Comparison of ENCODE assay signal across 7 cellular contexts in the genomic region with DNA sequence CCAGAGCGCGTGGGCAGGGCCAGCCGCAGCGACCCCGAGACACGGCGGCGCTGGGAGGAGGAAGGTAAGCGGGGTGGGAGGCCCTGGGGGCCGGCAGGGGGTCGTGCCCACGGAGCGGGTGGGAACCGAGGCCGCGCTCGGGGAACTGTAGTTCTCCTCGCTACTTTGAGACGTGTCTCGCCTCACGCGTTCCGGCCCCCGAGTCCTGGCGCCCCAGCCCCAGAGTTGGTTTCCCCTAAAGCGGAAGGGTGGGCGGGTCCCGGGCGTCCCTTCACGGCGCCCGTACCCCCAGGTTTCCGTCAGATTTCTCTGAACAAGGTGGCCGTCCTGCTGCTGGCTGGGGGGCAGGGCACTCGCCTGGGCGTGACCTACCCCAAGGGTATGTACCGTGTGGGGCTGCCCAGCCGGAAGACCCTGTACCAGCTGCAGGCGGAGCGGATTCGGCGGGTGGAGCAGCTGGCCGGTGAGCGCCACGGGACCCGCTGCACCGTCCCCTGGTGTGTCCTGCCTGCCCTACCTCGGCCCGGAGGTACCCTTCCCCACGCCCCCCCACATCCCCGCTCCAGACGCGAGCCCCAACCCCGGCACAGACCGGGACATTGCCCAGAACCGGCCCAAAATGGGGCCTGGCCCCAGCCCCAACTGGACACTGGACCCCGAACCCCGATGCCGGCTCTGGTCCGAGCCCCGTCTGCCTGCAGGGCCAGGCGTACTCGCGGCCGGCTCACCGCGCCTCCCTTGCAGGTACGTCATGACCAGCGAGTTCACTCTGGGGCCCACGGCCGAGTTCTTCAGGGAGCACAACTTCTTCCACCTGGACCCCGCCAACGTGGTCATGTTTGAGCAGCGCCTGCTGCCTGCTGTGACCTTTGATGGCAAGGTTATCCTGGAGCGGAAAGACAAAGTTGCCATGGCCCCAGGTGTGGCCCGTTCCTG. TPM values are rescaled to one million over a fixed set of nuclear protein-coding genes. Genes with fewer than 3 reads are reported as not detected.
DNase-seq lines count a peak whose midpoint lies in the region; ATAC-seq, FAIRE-seq and TF ChIP-seq lines count a peak whose summit lies in the region.
"Had no signal": no experiment of that assay in that cellular context is flagged by ENCODE, and none has a peak within 500 bp of the region (broad histone marks: within the 10 kb centered on the region; RNA-seq: fewer than 3 reads in every experiment).

No MANE protein-coding gene starts in this region.

- peaks cover 8 to 34% of the 10 kb centered on the region in 2 experiments for H3K79me1 ChIP-seq in IMR-90 (ENCODE audit: low read depth in 1 of 2, low read length in 2 of 2)

- H3K18ac ChIP-seq in IMR-90 (ENCODE audit: low read depth, low read length), result no peak overlapping the region; the same call in 1 of the 2 replicates

- H3K27ac ChIP-seq in IMR-90 (ENCODE audit: insufficient read depth, low read length) (peak overlapping the region; percentile 13; the same call in 1 of the 2 replicates), neutrophil (no peak overlapping the region)

- peak overlapping the region; percentile 40 for H3K9ac ChIP-seq in IMR-90 (ENCODE audit: low read depth, low read length)

- H2BK20ac ChIP-seq in IMR-90 (ENCODE audit: low read depth, low read length), result no peak overlapping the region

- peaks cover 10% of the 10 kb centered on the region for H4K20me1 ChIP-seq in IMR-90 (ENCODE audit: insufficient read depth, low read length)

- peak overlapping the region; percentile 94 for H2AFZ ChIP-seq in IMR-90 (replicated peaks; ENCODE audit: low read length, poor library complexity)

- DNase-seq in GM10266 (ENCODE audit: extremely low spot score) (peak; percentile 72), IMR-90 (no peak), bronchial epithelial cell (ENCODE audit: low read depth) (no peak), inferior parietal cortex (ENCODE audit: extremely low spot score) (no peak), putamen (ENCODE audit: low spot score) (no peak)

- CTCF ChIA-PET in IMR-90 (lab: Yijun Ruan, JAX), result interaction anchor here (1.5 kb wide), 1 partner anchor 31 kb away, joined by 5 read pairs; no protein-coding TSS in a partner anchor

- peak overlapping the region; percentile 24 for H2BK5ac ChIP-seq in IMR-90 (ENCODE audit: low read depth, low read length, poor library complexity, severe bottlenecking)

- H3K36me3 ChIP-seq in IMR-90 (ENCODE audit: control insufficient read depth, insufficient read depth, low read length), result peaks cover 24% of the 10 kb centered on the region; the same call in 1 of the 2 replicates
- peaks cover 5% of the 10 kb centered on the region for H3K36me3 ChIP-seq in bronchial epithelial cell (ENCODE audit: control insufficient read depth, insufficient read depth, low read length)
- H3K36me3 ChIP-seq in neutrophil, result no peaks in the 10 kb centered on the region

- peak overlapping the region; percentile 20 for H2AK5ac ChIP-seq in IMR-90 (ENCODE audit: low read depth, low read length)

- dilution Hi-C loops in IMR-90 (cut with HindIII; ENCODE audit: low sequenced_read_pairs, unreplicated experiment), result no loop called here

- no peaks in the 10 kb centered on the region for H3K9me1 ChIP-seq in IMR-90 (ENCODE audit: insufficient read depth, low read length)

- in situ Hi-C loops in IMR-90 (cut with MboI; ENCODE audit: low sequenced_read_pairs), result no loop called here

- peak overlapping the region; percentile 84 for H3K4ac ChIP-seq in IMR-90 (ENCODE audit: low read depth, low read length)

- H3K9me3 ChIP-seq in IMR-90 (ENCODE audit: control insufficient read depth, insufficient read depth, low read length) (no peaks in the 10 kb centered on the region), neutrophil (no peaks in the 10 kb centered on the region)

- TF ChIP-seq CTCF in GM10266 (IDR thresholded peaks at IDR 0.05; ENCODE audit: control insufficient read depth, insufficient read depth, low read depth, missing control alignments), result no peak
- TF ChIP-seq CTCF in IMR-90 (conservative IDR thresholded peaks at IDR 0.05; ENCODE audit: low read depth, low read length), result no peak
- TF ChIP-seq CTCF in bronchial epithelial cell (IDR thresholded peaks at IDR 0.05; ENCODE audit: insufficient read depth, low read length, severe bottlenecking), result no peak
- no peak for TF ChIP-seq CTCF in neutrophil (IDR thresholded peaks at IDR 0.05)

- POLR2A ChIA-PET in IMR-90 (lab: Charles Lee; ENCODE audit: unreplicated experiment), result no interaction called here

- peak overlapping the region; percentile 65 for H3K23ac ChIP-seq in IMR-90 (ENCODE audit: low read depth, low read length)

- H3K27me3 ChIP-seq in IMR-90 (ENCODE audit: control insufficient read depth, insufficient read depth, low read length), result no peaks in the 10 kb centered on the region
- H3K27me3 ChIP-seq in bronchial epithelial cell (ENCODE audit: control insufficient read depth, insufficient read depth, low read length), result no peaks in the 10 kb centered on the region
- H3K27me3 ChIP-seq in neutrophil, result peaks cover 60% of the 10 kb centered on the region

- TF ChIP-seq RAD21 in IMR-90 (IDR thresholded peaks at IDR 0.05; ENCODE audit: low read length), result no peak

- peak overlapping the region; percentile 71 for H3K14ac ChIP-seq in IMR-90 (replicated peaks; ENCODE audit: low read depth, low read length)

- TF ChIP-seq POLR2A in IMR-90 (IDR thresholded peaks at IDR 0.05; ENCODE audit: low read depth, low read length), result no peak

- H2BK120ac ChIP-seq in IMR-90 (ENCODE audit: low read depth, low read length), result peak overlapping the region; percentile 40; the same call in 1 of the 2 replicates

- 22% methylated on average over 37 of the region's 76 CpGs; no CpG with 5 or more reads in 1 of the 2 experiments for WGBS in IMR-90 (ENCODE audit: extremely low coverage in 2 of 2, insufficient read length in 1 of 2), 2 experiments

- peak overlapping the region; percentile 41 to 67; a peak in 2 of 4 replicates for H4K8ac ChIP-seq in IMR-90 (ENCODE audit: low read depth in 2 of 2, low read length in 2 of 2)

- H2BK15ac ChIP-seq in IMR-90 (ENCODE audit: low read depth, low read length), result no peak overlapping the region

- peak overlapping the region; percentile 96 for H2AK9ac ChIP-seq in IMR-90 (replicated peaks; ENCODE audit: low read depth, low read length, poor library complexity)

- H3K4me3 ChIP-seq in IMR-90 (ENCODE audit: insufficient read depth, low read depth, low read length), result peak overlapping the region; percentile 99
- peak overlapping the region; percentile 56 for H3K4me3 ChIP-seq in bronchial epithelial cell (ENCODE audit: low read depth, low read length)
- H3K4me3 ChIP-seq in neutrophil (ENCODE audit: low read depth in 1 of 2, low read length in 1 of 2), result peak overlapping the region; percentile 28 to 32

- H3K56ac ChIP-seq in IMR-90 (ENCODE audit: extremely low read depth, insufficient read depth, low read length), result peak overlapping the region; percentile 41

- H3K4me1 ChIP-seq in IMR-90 (ENCODE audit: control insufficient read depth, insufficient read depth, low read length) (peaks cover 4% of the 10 kb centered on the region), neutrophil (ENCODE audit: control insufficient read depth in 1 of 2, insufficient read depth in 1 of 2, low read depth in 1 of 2, low read length in 1 of 2) (peaks cover 30 to 32% of the 10 kb centered on the region in 2 experiments)

- H4K5ac ChIP-seq in IMR-90 (ENCODE audit: low read depth, low read length), result no peak overlapping the region

- intact Hi-C loops in IMR-90 (cut with micrococcal nuclease), result no loop called here

- peak; percentile 13 for ATAC-seq in IMR-90 (ENCODE audit: low read depth)

- FAIRE-seq in bronchial epithelial cell (lab: Jason Lieb, UNC), result no peak

- peak overlapping the region; percentile 4 for H4K91ac ChIP-seq in IMR-90 (ENCODE audit: insufficient read depth, low read depth, low read length)

- BruUV-seq in IMR-90 (replicated peaks; lab: Mats Ljungman, UMichigan), result no TSS peak

- peak overlapping the region; percentile 89 for H3K4me2 ChIP-seq in IMR-90 (ENCODE audit: low read depth, low read length)

TF ChIP-seq in IMR-90, 13 proteins besides CTCF, POLR2A, EP300 and RAD21:
- TF ChIP-seq RCOR1 (IDR thresholded peaks at IDR 0.05; ENCODE audit: insufficient replicate concordance, low read length), result no peak
- TF ChIP-seq FOS (IDR thresholded peaks at IDR 0.05; ENCODE audit: low read depth, low read length), result no peak
- TF ChIP-seq BHLHE40 (IDR thresholded peaks at IDR 0.05; ENCODE audit: low read depth, low read length), result no peak
- TF ChIP-seq RFX5 (IDR thresholded peaks at IDR 0.05; ENCODE audit: low read depth, low read length), result no peak
TF ChIP-seq in IMR-90: peak in this region for 0.

RNA-seq across cellular contexts. Expression of gene UAP1L1, which starts 0.7 kb away (rescaled TPM):
- total RNA-seq in IMR-90 (2012; rRNA removed), result 2.3 and 2.5 TPM in 2 replicates
- 8.7 and 9.8 TPM in 2 replicates for polyA plus RNA-seq in IMR-90 (2012; rRNA removed)
- 4.2 and 5.1 TPM in 2 replicates for polyA plus RNA-seq in IMR-90 (2012; cell fraction: cytosol; rRNA removed)
- polyA plus RNA-seq in IMR-90 (2012; cell fraction: nucleus; rRNA removed; ENCODE audit: low replicate concordance), result 45.6 and 69.6 TPM in 2 replicates
- total RNA-seq in bronchial epithelial cell, result 2.0 and 3.2 TPM in 2 replicates

RNA-seq across cellular contexts. Expression of gene SAPCD2, which starts 7.7 kb away (rescaled TPM):
- total RNA-seq in IMR-90 (2012; rRNA removed), result 3.3 and 3.4 TPM in 2 replicates
- 4.9 and 6.4 TPM in 2 replicates for polyA plus RNA-seq in IMR-90 (2012; rRNA removed)
- 3.1 and 4.5 TPM in 2 replicates for polyA plus RNA-seq in IMR-90 (2012; cell fraction: cytosol; rRNA removed)
- 3.0 and 9.5 TPM in 2 replicates for polyA plus RNA-seq in IMR-90 (2012; cell fraction: nucleus; rRNA removed; ENCODE audit: low replicate concordance)
- 0.26 and 1.2 TPM in 2 replicates for total RNA-seq in bronchial epithelial cell

RNA-seq across cellular contexts. Expression of gene MAN1B1, which starts 8.8 kb away (rescaled TPM):
- total RNA-seq in IMR-90 (2012; rRNA removed) (25.0 and 28.7 TPM in 2 replicates), bronchial epithelial cell (58.2 and 65.3 TPM in 2 replicates)
- polyA plus RNA-seq in IMR-90 (2012; rRNA removed), result 49.8 and 55.1 TPM in 2 replicates
- 54.5 and 68.5 TPM in 2 replicates for polyA plus RNA-seq in IMR-90 (2012; cell fraction: cytosol; rRNA removed)
- polyA plus RNA-seq in IMR-90 (2012; cell fraction: nucleus; rRNA removed; ENCODE audit: low replicate concordance), result 89.2 and 183 TPM in 2 replicates

RNA-seq across cellular contexts. Expression of gene ENTPD2, which starts 24.2 kb away (rescaled TPM):
- total RNA-seq in IMR-90 (2012; rRNA removed), result not detected in 2 replicates
- polyA plus RNA-seq in IMR-90 (2012; rRNA removed), result not detected in 2 replicates
- not detected in 2 replicates for polyA plus RNA-seq in IMR-90 (2012; cell fraction: cytosol; rRNA removed)
- 0.09 TPM in 1 of 2 replicates, not detected in the other for polyA plus RNA-seq in IMR-90 (2012; cell fraction: nucleus; rRNA removed; ENCODE audit: low replicate concordance)
- 0.79 and 1.2 TPM in 2 replicates for total RNA-seq in bronchial epithelial cell
- total RNA-seq: SK-MEL-5 had no signal

RNA-seq across cellular contexts. Expression of gene NPDC1, which starts 32.0 kb away (rescaled TPM):
- 2.7 and 2.8 TPM in 2 replicates for total RNA-seq in IMR-90 (2012; rRNA removed)
- 58.1 and 74.0 TPM in 2 replicates for polyA plus RNA-seq in IMR-90 (2012; rRNA removed)
- 57.6 and 91.2 TPM in 2 replicates for polyA plus RNA-seq in IMR-90 (2012; cell fraction: cytosol; rRNA removed)
- polyA plus RNA-seq in IMR-90 (2012; cell fraction: nucleus; rRNA removed; ENCODE audit: low replicate concordance), result 327 and 712 TPM in 2 replicates
- total RNA-seq in bronchial epithelial cell, result 5.5 and 10.5 TPM in 2 replicates

Comparison
In these comparisons a context has a peak if more than half of its experiments do, and no peak if none do; other contexts are left out.
1. H3K4me3 ChIP-seq: peak in every context shown above with its lines; median percentile 99 in IMR-90; 56 in bronchial epithelial cell; 30 in neutrophil.